ENCODE assay signal across 1 cellular context in genomic region chr7:108570146-108570755, GRCh38.
TF ChIP-seq lines count a peak whose summit lies in the region.

No MANE protein-coding gene starts in this region.

TF ChIP-seq in K562, 482 proteins besides CTCF, POLR2A, EP300 and RAD21 (continued from another document and continues in another):
- TF ChIP-seq E2F5 (CRISPR knock-in tag; IDR thresholded peaks at IDR 0.05) (no peak), CHCHD3 (CRISPR knock-in tag; IDR thresholded peaks at IDR 0.05) (no peak), POLR2H (tag; IDR thresholded peaks at IDR 0.05; ENCODE audit: low read depth) (no peak), ZFP1 (CRISPR knock-in tag; IDR thresholded peaks at IDR 0.05) (no peak), ZNF280B (CRISPR knock-in tag; IDR thresholded peaks at IDR 0.05) (no peak; the same call in 1 of the 2 replicates), ETV1 (tag; conservative IDR thresholded peaks at IDR 0.05; ENCODE audit: low read depth) (no peak), HOMEZ (CRISPR knock-in tag; IDR thresholded peaks at IDR 0.05) (no peak), MYNN (IDR thresholded peaks at IDR 0.05) (no peak), MYNN (CRISPR knock-in tag; IDR thresholded peaks at IDR 0.05) (no peak), SOX6 (IDR thresholded peaks at IDR 0.05) (no peak), SREBF2 (CRISPR knock-in tag; IDR thresholded peaks at IDR 0.05) (0 out of 2 replicates have a peak, but pooled peaks have one; percentile 20), YBX1 (IDR thresholded peaks at IDR 0.05) (no peak), BRF1 (IDR thresholded peaks at IDR 0.05; ENCODE audit: borderline replicate concordance, extremely low read depth, insufficient read length) (no peak), CLOCK (CRISPR knock-in tag; IDR thresholded peaks at IDR 0.05; ENCODE audit: borderline replicate concordance) (no peak), SRSF1 (IDR thresholded peaks at IDR 0.05; ENCODE audit: low read depth, low read length) (no peak), MEF2A (IDR thresholded peaks at IDR 0.05; ENCODE audit: control insufficient read depth, low read depth, low read length) (no peak), BRCA1 (IDR thresholded peaks at IDR 0.05) (no peak), BRCA1 (CRISPR knock-in tag; IDR thresholded peaks at IDR 0.05) (no peak), ZNF384 (IDR thresholded peaks at IDR 0.05; ENCODE audit: low read depth, low read length) (0 out of 2 replicates have a peak, but pooled peaks have one; percentile 24), RBM17 (IDR thresholded peaks at IDR 0.05; ENCODE audit: borderline replicate concordance, low read depth, low read length) (no peak), NBN (IDR thresholded peaks at IDR 0.05; ENCODE audit: low read depth) (no peak), PCBP1 (IDR thresholded peaks at IDR 0.05; ENCODE audit: low read depth, low read length, poor library complexity, severe bottlenecking) (no peak), POU5F1 (IDR thresholded peaks at IDR 0.05; ENCODE audit: borderline replicate concordance, low read depth, low read length, partially characterized antibody) (no peak), SRF (CRISPR knock-in tag; IDR thresholded peaks at IDR 0.05) (peak in 1 of 2 experiments; percentile 69; a peak in 1 of 4 replicates), ZFP30 (CRISPR knock-in tag; IDR thresholded peaks at IDR 0.05; ENCODE audit: borderline replicate concordance) (no peak), ZNF280A (IDR thresholded peaks at IDR 0.05; ENCODE audit: low read depth, partially characterized antibody) (no peak), XRCC3 (IDR thresholded peaks at IDR 0.05) (no peak), ETV5 (CRISPR knock-in tag; IDR thresholded peaks at IDR 0.05; ENCODE audit: low read depth) (no peak), MTA3 (IDR thresholded peaks at IDR 0.05; ENCODE audit: borderline replicate concordance) (0 out of 2 replicates have a peak, but pooled peaks have one; percentile 3), E2F3 (CRISPR knock-in tag; IDR thresholded peaks at IDR 0.05) (no peak), BRD9 (IDR thresholded peaks at IDR 0.05; ENCODE audit: low read depth, partially characterized antibody) (no peak), STAG1 (CRISPR knock-in tag; IDR thresholded peaks at IDR 0.05; ENCODE audit: borderline replicate concordance) (no peak), RBFOX2 (IDR thresholded peaks at IDR 0.05; ENCODE audit: low read depth, low read length) (peak; percentile 93), ZFP91 (CRISPR knock-in tag; IDR thresholded peaks at IDR 0.05) (no peak), ZEB2 (IDR thresholded peaks at IDR 0.05) (no peak; the same call in none of the 2 replicates), EWSR1 (IDR thresholded peaks at IDR 0.05; ENCODE audit: borderline replicate concordance, low read depth, partially characterized antibody) (no peak), ZNF589 (CRISPR knock-in tag; IDR thresholded peaks at IDR 0.05; ENCODE audit: low read depth) (no peak), CREB3L1 (IDR thresholded peaks at IDR 0.05; ENCODE audit: borderline replicate concordance, low read depth) (no peak), STAT6 (CRISPR knock-in tag; IDR thresholded peaks at IDR 0.05) (no peak), BMI1 (IDR thresholded peaks at IDR 0.05; ENCODE audit: low read length) (no peak), ZBTB26 (CRISPR knock-in tag; IDR thresholded peaks at IDR 0.05) (peak; percentile 61; the same call in 1 of the 2 replicates), ZNF408 (CRISPR knock-in tag; IDR thresholded peaks at IDR 0.05; ENCODE audit: low read depth) (no peak), RHOXF2B (CRISPR knock-in tag; conservative IDR thresholded peaks at IDR 0.05) (0 out of 2 replicates have a peak, but pooled peaks have one; percentile 1), CREBBP (IDR thresholded peaks at IDR 0.05; ENCODE audit: low read depth, low read length) (no peak)
- TF ChIP-seq, protein P1, sequence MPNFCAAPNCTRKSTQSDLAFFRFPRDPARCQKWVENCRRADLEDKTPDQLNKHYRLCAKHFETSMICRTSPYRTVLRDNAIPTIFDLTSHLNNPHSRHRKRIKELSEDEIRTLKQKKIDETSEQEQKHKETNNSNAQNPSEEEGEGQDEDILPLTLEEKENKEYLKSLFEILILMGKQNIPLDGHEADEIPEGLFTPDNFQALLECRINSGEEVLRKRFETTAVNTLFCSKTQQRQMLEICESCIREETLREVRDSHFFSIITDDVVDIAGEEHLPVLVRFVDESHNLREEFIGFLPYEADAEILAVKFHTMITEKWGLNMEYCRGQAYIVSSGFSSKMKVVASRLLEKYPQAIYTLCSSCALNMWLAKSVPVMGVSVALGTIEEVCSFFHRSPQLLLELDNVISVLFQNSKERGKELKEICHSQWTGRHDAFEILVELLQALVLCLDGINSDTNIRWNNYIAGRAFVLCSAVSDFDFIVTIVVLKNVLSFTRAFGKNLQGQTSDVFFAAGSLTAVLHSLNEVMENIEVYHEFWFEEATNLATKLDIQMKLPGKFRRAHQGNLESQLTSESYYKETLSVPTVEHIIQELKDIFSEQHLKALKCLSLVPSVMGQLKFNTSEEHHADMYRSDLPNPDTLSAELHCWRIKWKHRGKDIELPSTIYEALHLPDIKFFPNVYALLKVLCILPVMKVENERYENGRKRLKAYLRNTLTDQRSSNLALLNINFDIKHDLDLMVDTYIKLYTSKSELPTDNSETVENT (CRISPR knock-in tag; IDR thresholded peaks at IDR 0.05), result no peak
